Comparison of ENCODE assay signal across 1 cellular context in genomic region chr1:31420716-31421115, GRCh38.
TF ChIP-seq lines count a peak whose summit lies in the region.

No MANE protein-coding gene starts in this region.

TF ChIP-seq in GM23338, 12 proteins besides CTCF, POLR2A, EP300 and RAD21:
- no peak for TF ChIP-seq POLR2AphosphoS5 (IDR thresholded peaks at IDR 0.05; ENCODE audit: low read depth)
- TF ChIP-seq ETS1 (IDR thresholded peaks at IDR 0.05) = no peak
- no peak for TF ChIP-seq STAT1 (IDR thresholded peaks at IDR 0.05; ENCODE audit: unreplicated experiment)
- TF ChIP-seq EZH2 (IDR thresholded peaks at IDR 0.05; ENCODE audit: low read depth, unreplicated experiment) = no peak
- no peak for TF ChIP-seq ZNF331 (CRISPR knock-in tag; IDR thresholded peaks at IDR 0.05; ENCODE audit: low read depth)
TF ChIP-seq in GM23338: peak in this region for 0.
